Comparison of ENCODE assay signal across 20 cellular contexts in genomic region chr6:130406935-130407532, GRCh38.
"Had no signal": no experiment of that assay in that cellular context is flagged by ENCODE, and none has a peak within 500 bp of the region (broad histone marks: within the 10 kb centered on the region; RNA-seq: fewer than 3 reads in every experiment).

No MANE protein-coding gene starts in this region.

- H3K4me1 ChIP-seq: body of pancreas, psoas muscle, suprapubic skin, upper lobe of left lung had no signal

- DNase-seq: activated B cell treated with CpG ODN at 0.5 μM for 24 hours; activated CD4-positive, alpha-beta T cell treated with anti-CD3 and anti-CD28 coated beads, Interleukin-2, amount 10 ng/mL, durations not matched to agents 24 days and 14 days; activated CD8-positive, alpha-beta memory T cell treated with anti-CD3 and anti-CD28 coated beads for 24 hours; activated naive CD4-positive, alpha-beta T cell treated with anti-CD3 and anti-CD28 coated beads, Interleukin-2, amount 50 U/mL, for 16 hours; amniotic stem cell; body of pancreas; central memory CD4-positive, alpha-beta T cell; effector CD4-positive, alpha-beta T cell; natural killer cell; nucleus accumbens; psoas muscle; stimulated activated CD4-positive, alpha-beta T cell treated with anti-CD3 and anti-CD28 coated beads, Interleukin-4, amount 100 ng/mL, for 1 hour; stimulated activated CD8-positive, alpha-beta memory T cell treated with anti-CD3 and anti-CD28 coated beads, Interleukin-4, amount 100 ng/mL, for 48 hours; stimulated activated naive CD8-positive, alpha-beta T cell treated with anti-CD3 and anti-CD28 coated beads, Interleukin-15, Interleukin-2, amounts not matched to agents 100 U/mL and 50 U/mL, for 24 hours; upper lobe of left lung had no signal

- H3K4me3 ChIP-seq: body of pancreas, coronary artery, hepatocyte, lung, psoas muscle, suprapubic skin, upper lobe of left lung had no signal

- H2AFZ ChIP-seq: hepatocyte had no signal

- H3K27me3 ChIP-seq: body of pancreas, hepatocyte, suprapubic skin, upper lobe of left lung had no signal

- ATAC-seq: body of pancreas; natural killer cell; psoas muscle; sciatic nerve; stimulated activated naive CD8-positive, alpha-beta T cell treated with anti-CD3 and anti-CD28 coated beads, Interleukin-15, Interleukin-2, amounts not matched to agents 100 U/mL and 50 U/mL, for 24 hours had no signal

- H3K4me2 ChIP-seq: hepatocyte had no signal

- H3K9me3 ChIP-seq: body of pancreas, psoas muscle, suprapubic skin, upper lobe of left lung had no signal

- H3K27ac ChIP-seq: body of pancreas, coronary artery, hepatocyte, psoas muscle, suprapubic skin, upper lobe of left lung had no signal

- H3K36me3 ChIP-seq: suprapubic skin, upper lobe of left lung had no signal
